ENCODE assay signal across 14 cellular contexts in genomic region chr6:138087549-138087948, GRCh38. TPM values are rescaled to one million over a fixed set of nuclear protein-coding genes. Genes with fewer than 3 reads are reported as not detected.
DNase-seq lines count a peak whose midpoint lies in the region; ATAC-seq lines count a peak whose summit lies in the region.
"Had no signal": no experiment of that assay in that cellular context is flagged by ENCODE, and none has a peak within 500 bp of the region (broad histone marks: within the 10 kb centered on the region; RNA-seq: fewer than 3 reads in every experiment).

No MANE protein-coding gene starts in this region.

- H3K27me3 ChIP-seq in HUES64 (ENCODE audit: insufficient read depth, low read length), result no peaks in the 10 kb centered on the region
- H3K27me3 ChIP-seq: gastroesophageal sphincter, uterus had no signal

- no peaks in the 10 kb centered on the region for H3K9me3 ChIP-seq in HUES64 (ENCODE audit: insufficient read depth, low read depth, low read length)
- H3K9me3 ChIP-seq: gastroesophageal sphincter, left ventricle myocardium inferior, uterus had no signal

- H3K4me1 ChIP-seq in HUES64 (ENCODE audit: insufficient read depth, low read length), result peaks cover 26% of the 10 kb centered on the region
- H3K4me1 ChIP-seq: left ventricle myocardium inferior, uterus had no signal

- peaks cover 26% of the 10 kb centered on the region for H3K36me3 ChIP-seq in HUES64 (ENCODE audit: insufficient read depth, low read length)
- H3K36me3 ChIP-seq: left ventricle myocardium inferior, uterus had no signal

- in situ Hi-C loops in SK-MEL-5 (cut with HindIII; ENCODE audit: low pct_unique_long_range_greater_than_20kb, low sequenced_read_pairs), result no loop called here

- WGBS in HUES64, result 48% methylated on average over 2 of the region's 2 CpGs

- ATAC-seq in left colon, result peak; percentile 23
- no peak for ATAC-seq in GM21723 (IDR thresholded peaks at IDR 0.05; ENCODE audit: unreplicated experiment)
- ATAC-seq in GM19463 (IDR thresholded peaks at IDR 0.05; ENCODE audit: unreplicated experiment), result no peak
- ATAC-seq in HG03520 (IDR thresholded peaks at IDR 0.05; ENCODE audit: unreplicated experiment), result no peak
- ATAC-seq: activated naive CD8-positive, alpha-beta T cell treated with anti-CD3 and anti-CD28 coated beads, Interleukin-2, amount 50 U/mL, for 24 hours had no signal

- H3K9ac ChIP-seq in HUES64 (ENCODE audit: low read depth, low read length), result no peak overlapping the region

- H3K27ac ChIP-seq in HUES64 (ENCODE audit: low read depth, low read length), result peak overlapping the region; percentile 75
- H3K27ac ChIP-seq: left ventricle myocardium inferior, uterus had no signal

- H3K4me3 ChIP-seq in HUES64 (ENCODE audit: low read length), result no peak overlapping the region
- H3K4me3 ChIP-seq: gastroesophageal sphincter, left ventricle myocardium inferior, uterus had no signal

- peak; percentile 75 for DNase-seq in A172 (ENCODE audit: low spot score)
- DNase-seq in SK-MEL-5 (ENCODE audit: low read depth, low spot score), result peak; percentile 8
- no peak for DNase-seq in left colon
- no peak for DNase-seq in glomerular visceral epithelial cell (ENCODE audit: extremely low spot score)
- DNase-seq: activated naive CD8-positive, alpha-beta T cell treated with anti-CD3 and anti-CD28 coated beads, Interleukin-2, amount 50 U/mL, for 24 hours; left ventricle myocardium inferior; MV-4-11; T-helper 9 cell; uterus had no signal

- intact Hi-C loops in left colon (cut with DNase I, micrococcal nuclease), result no loop called here

RNA-seq across cellular contexts. Expression of gene PERP, which starts 19.7 kb away (rescaled TPM):
- 71.5 and 96.5 TPM in 2 replicates for total RNA-seq in A172 (2014; rRNA removed; shearing (Covaris generic))
- polyA plus RNA-seq in HUES64 (2013, experiment 1 of 2), result 32.0 TPM
- 28.8 TPM for polyA plus RNA-seq in HUES64 (2013, experiment 2 of 2)
- 33.1 and 38.0 TPM in 2 replicates for total RNA-seq in SK-MEL-5 (2014; rRNA removed; shearing (Covaris generic))
- polyA plus RNA-seq in SK-MEL-5 (2015; cell fraction: cytosol; rRNA removed), result 56.7 and 60.9 TPM in 2 replicates
- polyA plus RNA-seq in SK-MEL-5 (2015; cell fraction: nucleus; rRNA removed), result 6.9 and 8.4 TPM in 2 replicates
- total RNA-seq in left colon, result 10 to 100 TPM; 64.3 to 81.2 TPM

Comparison
In these comparisons a context has a peak if more than half of its experiments do, and no peak if none do; other contexts are left out.
1. DNase-seq: peak in A172 (single experiment) and SK-MEL-5 (single experiment); none in left colon (0 of 2) and glomerular visceral epithelial cell (single experiment).